Comparison of ENCODE assay signal across 1 cellular context in the genomic region with DNA sequence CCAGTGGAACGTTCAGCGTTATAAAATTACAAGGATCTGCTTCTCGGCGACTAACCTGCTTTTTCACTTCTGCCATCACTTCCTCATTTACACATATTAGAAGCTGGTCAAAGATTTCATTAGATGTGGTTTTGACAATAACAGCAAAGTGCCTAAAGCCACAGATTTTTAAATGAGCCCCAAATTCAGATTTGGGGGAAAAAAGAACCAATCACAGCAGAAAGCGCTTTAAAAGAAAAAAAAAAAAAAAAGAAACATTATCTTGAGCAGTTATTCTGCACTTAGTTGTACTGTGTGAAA.
TF ChIP-seq lines count a peak whose summit lies in the region.

No MANE protein-coding gene starts in this region.

TF ChIP-seq in liver, 16 proteins besides CTCF, POLR2A, EP300 and RAD21:
- TF ChIP-seq, protein P1, sequence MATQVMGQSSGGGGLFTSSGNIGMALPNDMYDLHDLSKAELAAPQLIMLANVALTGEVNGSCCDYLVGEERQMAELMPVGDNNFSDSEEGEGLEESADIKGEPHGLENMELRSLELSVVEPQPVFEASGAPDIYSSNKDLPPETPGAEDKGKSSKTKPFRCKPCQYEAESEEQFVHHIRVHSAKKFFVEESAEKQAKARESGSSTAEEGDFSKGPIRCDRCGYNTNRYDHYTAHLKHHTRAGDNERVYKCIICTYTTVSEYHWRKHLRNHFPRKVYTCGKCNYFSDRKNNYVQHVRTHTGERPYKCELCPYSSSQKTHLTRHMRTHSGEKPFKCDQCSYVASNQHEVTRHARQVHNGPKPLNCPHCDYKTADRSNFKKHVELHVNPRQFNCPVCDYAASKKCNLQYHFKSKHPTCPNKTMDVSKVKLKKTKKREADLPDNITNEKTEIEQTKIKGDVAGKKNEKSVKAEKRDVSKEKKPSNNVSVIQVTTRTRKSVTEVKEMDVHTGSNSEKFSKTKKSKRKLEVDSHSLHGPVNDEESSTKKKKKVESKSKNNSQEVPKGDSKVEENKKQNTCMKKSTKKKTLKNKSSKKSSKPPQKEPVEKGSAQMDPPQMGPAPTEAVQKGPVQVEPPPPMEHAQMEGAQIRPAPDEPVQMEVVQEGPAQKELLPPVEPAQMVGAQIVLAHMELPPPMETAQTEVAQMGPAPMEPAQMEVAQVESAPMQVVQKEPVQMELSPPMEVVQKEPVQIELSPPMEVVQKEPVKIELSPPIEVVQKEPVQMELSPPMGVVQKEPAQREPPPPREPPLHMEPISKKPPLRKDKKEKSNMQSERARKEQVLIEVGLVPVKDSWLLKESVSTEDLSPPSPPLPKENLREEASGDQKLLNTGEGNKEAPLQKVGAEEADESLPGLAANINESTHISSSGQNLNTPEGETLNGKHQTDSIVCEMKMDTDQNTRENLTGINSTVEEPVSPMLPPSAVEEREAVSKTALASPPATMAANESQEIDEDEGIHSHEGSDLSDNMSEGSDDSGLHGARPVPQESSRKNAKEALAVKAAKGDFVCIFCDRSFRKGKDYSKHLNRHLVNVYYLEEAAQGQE (IDR thresholded peaks at IDR 0.05), result no peak
- TF ChIP-seq FOXA1 (IDR thresholded peaks at IDR 0.05), result no peak
- no peak for TF ChIP-seq EGR1 (IDR thresholded peaks at IDR 0.05; ENCODE audit: low read depth in 2 of 2)
- TF ChIP-seq, protein P2, sequence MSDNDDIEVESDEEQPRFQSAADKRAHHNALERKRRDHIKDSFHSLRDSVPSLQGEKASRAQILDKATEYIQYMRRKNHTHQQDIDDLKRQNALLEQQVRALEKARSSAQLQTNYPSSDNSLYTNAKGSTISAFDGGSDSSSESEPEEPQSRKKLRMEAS (IDR thresholded peaks at IDR 0.05), result no peak
- TF ChIP-seq, protein P3, sequence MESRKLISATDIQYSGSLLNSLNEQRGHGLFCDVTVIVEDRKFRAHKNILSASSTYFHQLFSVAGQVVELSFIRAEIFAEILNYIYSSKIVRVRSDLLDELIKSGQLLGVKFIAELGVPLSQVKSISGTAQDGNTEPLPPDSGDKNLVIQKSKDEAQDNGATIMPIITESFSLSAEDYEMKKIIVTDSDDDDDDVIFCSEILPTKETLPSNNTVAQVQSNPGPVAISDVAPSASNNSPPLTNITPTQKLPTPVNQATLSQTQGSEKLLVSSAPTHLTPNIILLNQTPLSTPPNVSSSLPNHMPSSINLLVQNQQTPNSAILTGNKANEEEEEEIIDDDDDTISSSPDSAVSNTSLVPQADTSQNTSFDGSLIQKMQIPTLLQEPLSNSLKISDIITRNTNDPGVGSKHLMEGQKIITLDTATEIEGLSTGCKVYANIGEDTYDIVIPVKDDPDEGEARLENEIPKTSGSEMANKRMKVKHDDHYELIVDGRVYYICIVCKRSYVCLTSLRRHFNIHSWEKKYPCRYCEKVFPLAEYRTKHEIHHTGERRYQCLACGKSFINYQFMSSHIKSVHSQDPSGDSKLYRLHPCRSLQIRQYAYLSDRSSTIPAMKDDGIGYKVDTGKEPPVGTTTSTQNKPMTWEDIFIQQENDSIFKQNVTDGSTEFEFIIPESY (IDR thresholded peaks at IDR 0.05), result no peak
- TF ChIP-seq, protein P4, sequence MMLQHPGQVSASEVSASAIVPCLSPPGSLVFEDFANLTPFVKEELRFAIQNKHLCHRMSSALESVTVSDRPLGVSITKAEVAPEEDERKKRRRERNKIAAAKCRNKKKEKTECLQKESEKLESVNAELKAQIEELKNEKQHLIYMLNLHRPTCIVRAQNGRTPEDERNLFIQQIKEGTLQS (IDR thresholded peaks at IDR 0.05), result no peak
- TF ChIP-seq YY1 (IDR thresholded peaks at IDR 0.05), result no peak
- no peak for TF ChIP-seq RXRA (IDR thresholded peaks at IDR 0.05)
TF ChIP-seq in liver: peak in this region for 0.
